ENCODE assay signal across 1 cellular context in the genomic region with DNA sequence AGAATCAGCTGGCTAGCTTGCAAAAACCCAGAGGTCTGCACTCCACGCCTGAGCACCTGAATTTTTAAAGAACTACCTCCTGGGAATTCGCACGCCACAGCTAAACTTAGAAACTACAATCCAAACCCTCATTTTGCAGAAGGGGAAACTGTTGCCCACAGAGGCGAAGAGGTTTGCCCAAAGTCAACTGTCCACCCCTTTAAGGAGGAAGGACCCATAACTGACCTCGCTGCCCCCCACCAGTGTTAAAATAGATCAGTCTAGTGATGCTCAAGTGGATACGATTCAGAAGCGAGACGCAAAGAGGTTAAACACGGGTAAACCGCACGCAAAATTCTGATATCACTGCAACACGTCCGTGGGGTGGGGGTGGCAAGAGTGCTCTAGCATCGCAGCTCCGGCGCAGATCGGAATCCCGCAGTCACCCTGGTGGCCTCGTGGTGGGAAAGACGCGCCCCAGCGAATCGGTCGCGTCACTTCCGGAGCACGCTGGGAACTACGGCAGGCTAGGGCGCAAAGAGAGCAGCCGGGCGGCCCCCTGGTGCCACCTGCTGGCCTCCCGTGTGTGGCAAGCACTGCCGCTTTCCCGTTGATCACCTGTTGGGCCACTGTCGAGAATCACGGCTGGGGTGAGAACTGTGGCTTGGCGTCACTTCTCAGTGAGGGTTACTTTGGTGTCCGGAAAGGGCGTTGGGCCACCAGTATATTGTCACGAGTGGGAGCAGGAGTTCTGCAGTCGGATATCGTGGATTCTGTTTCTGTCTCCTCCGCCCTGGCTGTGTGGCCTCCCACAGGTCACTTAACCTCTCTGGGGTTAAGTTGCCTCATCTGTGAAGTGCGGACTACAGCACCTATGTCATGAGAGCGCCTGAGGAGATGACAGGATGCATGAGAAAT.
TF ChIP-seq lines count a peak whose summit lies in the region.

A gene (minus strand): TSS at position 451 of the 897 bp plus-strand sequence. CDS start 686 bp downstream, outside the sequence.

TF ChIP-seq in GM12878, 131 proteins besides CTCF, POLR2A, EP300 and RAD21 (continued from another document and continues in another):
- TF ChIP-seq KLF5 (IDR thresholded peaks at IDR 0.05; ENCODE audit: partially characterized antibody) (peak; percentile 37), TCF3 (IDR thresholded peaks at IDR 0.05; ENCODE audit: borderline replicate concordance, insufficient read depth, low read depth, low read length) (peak; percentile 82), SIN3A (IDR thresholded peaks at IDR 0.05; ENCODE audit: low read depth, low read length) (peak; percentile 77; the same call in 1 of the 2 replicates), CHD1 (IDR thresholded peaks at IDR 0.05; ENCODE audit: low read depth, low read length) (no peak), IKZF1 (conservative IDR thresholded peaks at IDR 0.05) (peak; percentile 82), FOXM1 (IDR thresholded peaks at IDR 0.05; ENCODE audit: low read depth, low read length) (peak; percentile 71; the same call in 1 of the 2 replicates), NFYA (IDR thresholded peaks at IDR 0.05; ENCODE audit: borderline replicate concordance, low read depth, low read length) (no peak), TAF1 (IDR thresholded peaks at IDR 0.05; ENCODE audit: borderline replicate concordance, low read depth, low read length) (peak; percentile 61; the same call in 1 of the 2 replicates), EED (IDR thresholded peaks at IDR 0.05; ENCODE audit: low read depth) (peak; percentile 66; the same call in 1 of the 2 replicates), ZBED1 (IDR thresholded peaks at IDR 0.05; ENCODE audit: borderline replicate concordance) (peak; percentile 87), BHLHE40 (IDR thresholded peaks at IDR 0.05; ENCODE audit: borderline replicate concordance in 1 of 2, low read depth in 2 of 2, low read length in 1 of 2) (peak; percentile 62 to 80; a peak in 3 of 4 replicates), MXI1 (IDR thresholded peaks at IDR 0.05; ENCODE audit: low read depth, low read length) (peak; percentile 95), ZNF217 (IDR thresholded peaks at IDR 0.05) (no peak), YY1 (IDR thresholded peaks at IDR 0.05; ENCODE audit: low read depth, low read length) (peak; percentile 79), DPF2 (IDR thresholded peaks at IDR 0.05) (peak; percentile 37; the same call in 1 of the 2 replicates), RAD51 (IDR thresholded peaks at IDR 0.05) (peak; percentile 48; the same call in 1 of the 2 replicates), BACH1 (IDR thresholded peaks at IDR 0.05; ENCODE audit: borderline replicate concordance) (no peak; the same call in 1 of the 2 replicates), BCL11A (IDR thresholded peaks at IDR 0.05; ENCODE audit: low read depth, low read length) (peak; percentile 37; the same call in 1 of the 2 replicates), ATF7 (IDR thresholded peaks at IDR 0.05; ENCODE audit: low read depth) (peak; percentile 84), SMAD1 (IDR thresholded peaks at IDR 0.05; ENCODE audit: low read depth, partially characterized antibody) (peak; percentile 55), POU2F2 (IDR thresholded peaks at IDR 0.05; ENCODE audit: borderline replicate concordance, low read depth, low read length) (peak; percentile 90), ZNF622 (IDR thresholded peaks at IDR 0.05) (no peak), SMARCA5 (IDR thresholded peaks at IDR 0.05) (peak; percentile 92), RB1 (IDR thresholded peaks at IDR 0.05; ENCODE audit: borderline replicate concordance) (0 out of 2 replicates have a peak, but pooled peaks have one; percentile 82), MEF2B (IDR thresholded peaks at IDR 0.05; ENCODE audit: partially characterized antibody, poor library complexity, severe bottlenecking) (peak; percentile 68)
- TF ChIP-seq, protein P1, sequence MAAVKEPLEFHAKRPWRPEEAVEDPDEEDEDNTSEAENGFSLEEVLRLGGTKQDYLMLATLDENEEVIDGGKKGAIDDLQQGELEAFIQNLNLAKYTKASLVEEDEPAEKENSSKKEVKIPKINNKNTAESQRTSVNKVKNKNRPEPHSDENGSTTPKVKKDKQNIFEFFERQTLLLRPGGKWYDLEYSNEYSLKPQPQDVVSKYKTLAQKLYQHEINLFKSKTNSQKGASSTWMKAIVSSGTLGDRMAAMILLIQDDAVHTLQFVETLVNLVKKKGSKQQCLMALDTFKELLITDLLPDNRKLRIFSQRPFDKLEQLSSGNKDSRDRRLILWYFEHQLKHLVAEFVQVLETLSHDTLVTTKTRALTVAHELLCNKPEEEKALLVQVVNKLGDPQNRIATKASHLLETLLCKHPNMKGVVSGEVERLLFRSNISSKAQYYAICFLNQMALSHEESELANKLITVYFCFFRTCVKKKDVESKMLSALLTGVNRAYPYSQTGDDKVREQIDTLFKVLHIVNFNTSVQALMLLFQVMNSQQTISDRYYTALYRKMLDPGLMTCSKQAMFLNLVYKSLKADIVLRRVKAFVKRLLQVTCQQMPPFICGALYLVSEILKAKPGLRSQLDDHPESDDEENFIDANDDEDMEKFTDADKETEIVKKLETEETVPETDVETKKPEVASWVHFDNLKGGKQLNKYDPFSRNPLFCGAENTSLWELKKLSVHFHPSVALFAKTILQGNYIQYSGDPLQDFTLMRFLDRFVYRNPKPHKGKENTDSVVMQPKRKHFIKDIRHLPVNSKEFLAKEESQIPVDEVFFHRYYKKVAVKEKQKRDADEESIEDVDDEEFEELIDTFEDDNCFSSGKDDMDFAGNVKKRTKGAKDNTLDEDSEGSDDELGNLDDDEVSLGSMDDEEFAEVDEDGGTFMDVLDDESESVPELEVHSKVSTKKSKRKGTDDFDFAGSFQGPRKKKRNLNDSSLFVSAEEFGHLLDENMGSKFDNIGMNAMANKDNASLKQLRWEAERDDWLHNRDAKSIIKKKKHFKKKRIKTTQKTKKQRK (IDR thresholded peaks at IDR 0.05; ENCODE audit: low read depth, low read length), result no peak
- TF ChIP-seq, protein P2, sequence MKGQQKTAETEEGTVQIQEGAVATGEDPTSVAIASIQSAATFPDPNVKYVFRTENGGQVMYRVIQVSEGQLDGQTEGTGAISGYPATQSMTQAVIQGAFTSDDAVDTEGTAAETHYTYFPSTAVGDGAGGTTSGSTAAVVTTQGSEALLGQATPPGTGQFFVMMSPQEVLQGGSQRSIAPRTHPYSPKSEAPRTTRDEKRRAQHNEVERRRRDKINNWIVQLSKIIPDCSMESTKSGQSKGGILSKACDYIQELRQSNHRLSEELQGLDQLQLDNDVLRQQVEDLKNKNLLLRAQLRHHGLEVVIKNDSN (IDR thresholded peaks at IDR 0.05; ENCODE audit: borderline replicate concordance, extremely low read length, insufficient read depth, low read depth, low read length), result peak; percentile 63
- TF ChIP-seq, protein P3, sequence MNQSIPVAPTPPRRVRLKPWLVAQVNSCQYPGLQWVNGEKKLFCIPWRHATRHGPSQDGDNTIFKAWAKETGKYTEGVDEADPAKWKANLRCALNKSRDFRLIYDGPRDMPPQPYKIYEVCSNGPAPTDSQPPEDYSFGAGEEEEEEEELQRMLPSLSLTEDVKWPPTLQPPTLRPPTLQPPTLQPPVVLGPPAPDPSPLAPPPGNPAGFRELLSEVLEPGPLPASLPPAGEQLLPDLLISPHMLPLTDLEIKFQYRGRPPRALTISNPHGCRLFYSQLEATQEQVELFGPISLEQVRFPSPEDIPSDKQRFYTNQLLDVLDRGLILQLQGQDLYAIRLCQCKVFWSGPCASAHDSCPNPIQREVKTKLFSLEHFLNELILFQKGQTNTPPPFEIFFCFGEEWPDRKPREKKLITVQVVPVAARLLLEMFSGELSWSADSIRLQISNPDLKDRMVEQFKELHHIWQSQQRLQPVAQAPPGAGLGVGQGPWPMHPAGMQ (IDR thresholded peaks at IDR 0.05; ENCODE audit: borderline replicate concordance), result no peak
- TF ChIP-seq, protein P4, sequence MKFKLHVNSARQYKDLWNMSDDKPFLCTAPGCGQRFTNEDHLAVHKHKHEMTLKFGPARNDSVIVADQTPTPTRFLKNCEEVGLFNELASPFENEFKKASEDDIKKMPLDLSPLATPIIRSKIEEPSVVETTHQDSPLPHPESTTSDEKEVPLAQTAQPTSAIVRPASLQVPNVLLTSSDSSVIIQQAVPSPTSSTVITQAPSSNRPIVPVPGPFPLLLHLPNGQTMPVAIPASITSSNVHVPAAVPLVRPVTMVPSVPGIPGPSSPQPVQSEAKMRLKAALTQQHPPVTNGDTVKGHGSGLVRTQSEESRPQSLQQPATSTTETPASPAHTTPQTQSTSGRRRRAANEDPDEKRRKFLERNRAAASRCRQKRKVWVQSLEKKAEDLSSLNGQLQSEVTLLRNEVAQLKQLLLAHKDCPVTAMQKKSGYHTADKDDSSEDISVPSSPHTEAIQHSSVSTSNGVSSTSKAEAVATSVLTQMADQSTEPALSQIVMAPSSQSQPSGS (IDR thresholded peaks at IDR 0.05; ENCODE audit: low read length), result peak; percentile 65
- TF ChIP-seq, protein P5, sequence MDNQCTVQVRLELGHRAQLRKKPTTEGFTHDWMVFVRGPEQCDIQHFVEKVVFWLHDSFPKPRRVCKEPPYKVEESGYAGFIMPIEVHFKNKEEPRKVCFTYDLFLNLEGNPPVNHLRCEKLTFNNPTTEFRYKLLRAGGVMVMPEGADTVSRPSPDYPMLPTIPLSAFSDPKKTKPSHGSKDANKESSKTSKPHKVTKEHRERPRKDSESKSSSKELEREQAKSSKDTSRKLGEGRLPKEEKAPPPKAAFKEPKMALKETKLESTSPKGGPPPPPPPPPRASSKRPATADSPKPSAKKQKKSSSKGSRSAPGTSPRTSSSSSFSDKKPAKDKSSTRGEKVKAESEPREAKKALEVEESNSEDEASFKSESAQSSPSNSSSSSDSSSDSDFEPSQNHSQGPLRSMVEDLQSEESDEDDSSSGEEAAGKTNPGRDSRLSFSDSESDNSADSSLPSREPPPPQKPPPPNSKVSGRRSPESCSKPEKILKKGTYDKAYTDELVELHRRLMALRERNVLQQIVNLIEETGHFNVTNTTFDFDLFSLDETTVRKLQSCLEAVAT (IDR thresholded peaks at IDR 0.05), result peak; percentile 65
- TF ChIP-seq, protein P6, sequence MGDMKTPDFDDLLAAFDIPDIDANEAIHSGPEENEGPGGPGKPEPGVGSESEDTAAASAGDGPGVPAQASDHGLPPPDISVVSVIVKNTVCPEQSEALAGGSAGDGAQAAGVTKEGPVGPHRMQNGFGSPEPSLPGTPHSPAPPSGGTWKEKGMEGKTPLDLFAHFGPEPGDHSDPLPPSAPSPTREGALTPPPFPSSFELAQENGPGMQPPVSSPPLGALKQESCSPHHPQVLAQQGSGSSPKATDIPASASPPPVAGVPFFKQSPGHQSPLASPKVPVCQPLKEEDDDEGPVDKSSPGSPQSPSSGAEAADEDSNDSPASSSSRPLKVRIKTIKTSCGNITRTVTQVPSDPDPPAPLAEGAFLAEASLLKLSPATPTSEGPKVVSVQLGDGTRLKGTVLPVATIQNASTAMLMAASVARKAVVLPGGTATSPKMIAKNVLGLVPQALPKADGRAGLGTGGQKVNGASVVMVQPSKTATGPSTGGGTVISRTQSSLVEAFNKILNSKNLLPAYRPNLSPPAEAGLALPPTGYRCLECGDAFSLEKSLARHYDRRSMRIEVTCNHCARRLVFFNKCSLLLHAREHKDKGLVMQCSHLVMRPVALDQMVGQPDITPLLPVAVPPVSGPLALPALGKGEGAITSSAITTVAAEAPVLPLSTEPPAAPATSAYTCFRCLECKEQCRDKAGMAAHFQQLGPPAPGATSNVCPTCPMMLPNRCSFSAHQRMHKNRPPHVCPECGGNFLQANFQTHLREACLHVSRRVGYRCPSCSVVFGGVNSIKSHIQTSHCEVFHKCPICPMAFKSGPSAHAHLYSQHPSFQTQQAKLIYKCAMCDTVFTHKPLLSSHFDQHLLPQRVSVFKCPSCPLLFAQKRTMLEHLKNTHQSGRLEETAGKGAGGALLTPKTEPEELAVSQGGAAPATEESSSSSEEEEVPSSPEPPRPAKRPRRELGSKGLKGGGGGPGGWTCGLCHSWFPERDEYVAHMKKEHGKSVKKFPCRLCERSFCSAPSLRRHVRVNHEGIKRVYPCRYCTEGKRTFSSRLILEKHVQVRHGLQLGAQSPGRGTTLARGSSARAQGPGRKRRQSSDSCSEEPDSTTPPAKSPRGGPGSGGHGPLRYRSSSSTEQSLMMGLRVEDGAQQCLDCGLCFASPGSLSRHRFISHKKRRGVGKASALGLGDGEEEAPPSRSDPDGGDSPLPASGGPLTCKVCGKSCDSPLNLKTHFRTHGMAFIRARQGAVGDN (IDR thresholded peaks at IDR 0.05), result peak; percentile 98
- TF ChIP-seq, protein P7, sequence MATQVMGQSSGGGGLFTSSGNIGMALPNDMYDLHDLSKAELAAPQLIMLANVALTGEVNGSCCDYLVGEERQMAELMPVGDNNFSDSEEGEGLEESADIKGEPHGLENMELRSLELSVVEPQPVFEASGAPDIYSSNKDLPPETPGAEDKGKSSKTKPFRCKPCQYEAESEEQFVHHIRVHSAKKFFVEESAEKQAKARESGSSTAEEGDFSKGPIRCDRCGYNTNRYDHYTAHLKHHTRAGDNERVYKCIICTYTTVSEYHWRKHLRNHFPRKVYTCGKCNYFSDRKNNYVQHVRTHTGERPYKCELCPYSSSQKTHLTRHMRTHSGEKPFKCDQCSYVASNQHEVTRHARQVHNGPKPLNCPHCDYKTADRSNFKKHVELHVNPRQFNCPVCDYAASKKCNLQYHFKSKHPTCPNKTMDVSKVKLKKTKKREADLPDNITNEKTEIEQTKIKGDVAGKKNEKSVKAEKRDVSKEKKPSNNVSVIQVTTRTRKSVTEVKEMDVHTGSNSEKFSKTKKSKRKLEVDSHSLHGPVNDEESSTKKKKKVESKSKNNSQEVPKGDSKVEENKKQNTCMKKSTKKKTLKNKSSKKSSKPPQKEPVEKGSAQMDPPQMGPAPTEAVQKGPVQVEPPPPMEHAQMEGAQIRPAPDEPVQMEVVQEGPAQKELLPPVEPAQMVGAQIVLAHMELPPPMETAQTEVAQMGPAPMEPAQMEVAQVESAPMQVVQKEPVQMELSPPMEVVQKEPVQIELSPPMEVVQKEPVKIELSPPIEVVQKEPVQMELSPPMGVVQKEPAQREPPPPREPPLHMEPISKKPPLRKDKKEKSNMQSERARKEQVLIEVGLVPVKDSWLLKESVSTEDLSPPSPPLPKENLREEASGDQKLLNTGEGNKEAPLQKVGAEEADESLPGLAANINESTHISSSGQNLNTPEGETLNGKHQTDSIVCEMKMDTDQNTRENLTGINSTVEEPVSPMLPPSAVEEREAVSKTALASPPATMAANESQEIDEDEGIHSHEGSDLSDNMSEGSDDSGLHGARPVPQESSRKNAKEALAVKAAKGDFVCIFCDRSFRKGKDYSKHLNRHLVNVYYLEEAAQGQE (IDR thresholded peaks at IDR 0.05; ENCODE audit: low read depth, low read length), result no peak
- TF ChIP-seq, protein P8, sequence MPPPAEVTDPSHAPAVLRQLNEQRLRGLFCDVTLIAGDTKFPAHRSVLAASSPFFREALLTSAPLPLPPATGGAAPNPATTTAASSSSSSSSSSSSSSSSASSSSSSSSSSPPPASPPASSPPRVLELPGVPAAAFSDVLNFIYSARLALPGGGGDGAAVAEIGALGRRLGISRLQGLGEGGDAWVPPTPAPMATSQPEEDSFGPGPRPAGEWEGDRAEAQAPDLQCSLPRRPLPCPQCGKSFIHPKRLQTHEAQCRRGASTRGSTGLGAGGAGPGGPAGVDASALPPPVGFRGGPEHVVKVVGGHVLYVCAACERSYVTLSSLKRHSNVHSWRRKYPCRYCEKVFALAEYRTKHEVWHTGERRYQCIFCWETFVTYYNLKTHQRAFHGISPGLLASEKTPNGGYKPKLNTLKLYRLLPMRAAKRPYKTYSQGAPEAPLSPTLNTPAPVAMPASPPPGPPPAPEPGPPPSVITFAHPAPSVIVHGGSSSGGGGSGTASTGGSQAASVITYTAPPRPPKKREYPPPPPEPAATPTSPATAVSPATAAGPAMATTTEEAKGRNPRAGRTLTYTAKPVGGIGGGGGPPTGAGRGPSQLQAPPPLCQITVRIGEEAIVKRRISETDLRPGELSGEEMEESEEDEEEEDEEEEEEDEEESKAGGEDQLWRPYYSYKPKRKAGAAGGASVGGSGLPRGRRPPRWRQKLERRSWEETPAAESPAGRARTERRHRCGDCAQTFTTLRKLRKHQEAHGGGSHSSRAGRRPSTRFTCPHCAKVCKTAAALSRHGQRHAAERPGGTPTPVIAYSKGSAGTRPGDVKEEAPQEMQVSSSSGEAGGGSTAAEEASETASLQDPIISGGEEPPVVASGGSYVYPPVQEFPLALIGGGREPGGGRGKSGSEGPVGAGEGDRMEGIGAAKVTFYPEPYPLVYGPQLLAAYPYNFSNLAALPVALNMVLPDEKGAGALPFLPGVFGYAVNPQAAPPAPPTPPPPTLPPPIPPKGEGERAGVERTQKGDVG (CRISPR knock-in tag; IDR thresholded peaks at IDR 0.05), result no peak
